Comparison of ENCODE assay signal across 8 cellular contexts in genomic region chrX:40266490-40267333, GRCh38.
DNase-seq lines count a peak whose midpoint lies in the region; ATAC-seq, FAIRE-seq and TF ChIP-seq lines count a peak whose summit lies in the region.

No MANE protein-coding gene starts in this region.

- H2AFZ ChIP-seq in HepG2 (ENCODE audit: low read length) = peak overlapping the region; percentile 42

- H3K79me2 ChIP-seq in HepG2 (ENCODE audit: insufficient read depth, low read length) = no peaks in the 10 kb centered on the region

- no peaks in the 10 kb centered on the region for H4K20me1 ChIP-seq in HepG2 (ENCODE audit: insufficient read depth, low read length)

- no peaks in the 10 kb centered on the region for H3K36me3 ChIP-seq in HepG2 (replicated peaks in 1 of 2; ENCODE audit: control insufficient read depth in 1 of 2, insufficient read depth in 2 of 2, low read length in 2 of 2)

- BruUV-seq in HepG2 (replicated peaks; lab: Mats Ljungman, UMichigan) = no TSS peak

- H3K9ac ChIP-seq in HepG2 (ENCODE audit: insufficient read depth, low read depth, low read length) = no peak overlapping the region

- CTCF ChIA-PET in HepG2 (lab: Yijun Ruan, JAX; ENCODE audit: low intra/inter-chr PET ratio, low total read pairs) = no interaction called here

- no peaks in the 10 kb centered on the region; a peak in 1 of 5 replicates for H3K27me3 ChIP-seq in HepG2 (ENCODE audit: control insufficient read depth in 1 of 2, insufficient read depth in 2 of 2, low read length in 2 of 2)

- H3K4me3 ChIP-seq in AG09309 (ENCODE audit: control insufficient read depth, low read depth, low read length) (peak overlapping the region; percentile 52), HepG2 (replicated peaks in 1 of 3; ENCODE audit: insufficient read depth in 1 of 3, low read depth in 2 of 3, low read length in 3 of 3) (peak overlapping the region; percentile 45 to 69 (median 60); a peak in 5 of 6 replicates)

- no peak overlapping the region for H3K27ac ChIP-seq in HepG2 (ENCODE audit: extremely low read length, insufficient read depth, low read length)

- ATAC-seq in HepG2 (peak; percentile 92), HG03521 (IDR thresholded peaks at IDR 0.05; ENCODE audit: unreplicated experiment) (no peak)

- no peak for TF ChIP-seq EP300 in HepG2 (IDR thresholded peaks at IDR 0.05; ENCODE audit: low read depth in 2 of 2, low read length in 2 of 2)
- no peak for TF ChIP-seq EP300 in HepG2 (CRISPR knock-in tag; IDR thresholded peaks at IDR 0.05; ENCODE audit: borderline replicate concordance)

- no peaks in the 10 kb centered on the region for H3K9me3 ChIP-seq in HepG2 (ENCODE audit: low read length)

- TF ChIP-seq POLR2A in HepG2 (IDR thresholded peaks at IDR 0.05; ENCODE audit: insufficient read depth in 1 of 2, low read depth in 2 of 2, low read length in 2 of 2) = no peak

- POLR2A ChIA-PET in HepG2 (lab: Yijun Ruan, JAX) = interaction anchor here (0.9 to 1.6 kb wide), 3 partner anchors 90 to 535 kb away, joined by 3 to 7 read pairs (median 3); no protein-coding TSS in a partner anchor

- no peak for DNase-seq in AG09309 (ENCODE audit: low read depth)
- DNase-seq in GM20000 (ENCODE audit: low spot score) = peak; percentile 42
- peak; percentile 31 for DNase-seq in NCI-H2196 treated with DMSO at 0.1 percent for 48 hours (lab: John Stamatoyannopoulos, UW; ENCODE audit: unreplicated experiment)
- peak; percentile 40 to 50 for DNase-seq in activated CD4-positive, alpha-beta T cell treated with anti-CD3 and anti-CD28 coated beads for 4 hours
- DNase-seq in dermis blood vessel endothelial cell = peak; percentile 75
- peak; percentile 23 for DNase-seq in HepG2 (ENCODE audit: low spot score)
- peak; percentile 56 for DNase-seq in stimulated activated CD4-positive, alpha-beta T cell treated with anti-CD3 and anti-CD28 coated beads, Interleukin-4, amount 100 ng/mL, for 1 hour

- TF ChIP-seq RAD21 in HepG2 (CRISPR knock-in tag; IDR thresholded peaks at IDR 0.05) = peak; percentile 93

- in situ Hi-C loops in HepG2 (cut with HindIII; ENCODE audit: extremely low pct_ligation_motif_present, low pct_unique_long_range_greater_than_20kb) = loop anchor here (10.0 to 25.0 kb wide), 2 partner anchors 182 to 329 kb away; no protein-coding TSS in a partner anchor

- TF ChIP-seq CTCF in AG09309 (IDR thresholded peaks at IDR 0.05; ENCODE audit: control insufficient read depth, insufficient read depth, low read depth, low read length, missing control alignments) = peak; percentile 85
- TF ChIP-seq CTCF in GM20000 (IDR thresholded peaks at IDR 0.05; ENCODE audit: extremely low read depth, missing control alignments) = peak; percentile 25
- TF ChIP-seq CTCF in HepG2 (CRISPR knock-in tag; IDR thresholded peaks at IDR 0.05) = peak; percentile 83

- H3K4me1 ChIP-seq in HepG2 (ENCODE audit: insufficient read depth, low read length) = peaks cover 29% of the 10 kb centered on the region

- intact Hi-C loops in HepG2 (cut with micrococcal nuclease; ENCODE audit: unreplicated experiment) = loop anchor here (2.0 to 5.0 kb wide), 4 partner anchors 94 to 450 kb away; no protein-coding TSS in a partner anchor

- WGBS in HepG2 (ENCODE audit: low lambda C conversion rate) = 0% methylated on average over 3 of the region's 42 CpGs

- peak overlapping the region; percentile 76 for H3K4me2 ChIP-seq in HepG2 (ENCODE audit: low read depth, low read length)

- no peak for FAIRE-seq in HepG2 (lab: Jason Lieb, UNC)

TF ChIP-seq in HepG2, 621 proteins besides CTCF, POLR2A, EP300 and RAD21 (continues in another document):
- no peak for TF ChIP-seq SOX6 (IDR thresholded peaks at IDR 0.05)
- peak; percentile 17; the same call in 1 of the 2 replicates for TF ChIP-seq SOX6 (CRISPR knock-in tag; IDR thresholded peaks at IDR 0.05)
- TF ChIP-seq TEAD3 (CRISPR knock-in tag; optimal IDR thresholded peaks at IDR 0.05; ENCODE audit: borderline replicate concordance) = peak; percentile 12
- peak; percentile 96 for TF ChIP-seq ZNF652 (CRISPR knock-in tag; IDR thresholded peaks at IDR 0.05; ENCODE audit: borderline replicate concordance, low read depth)
- TF ChIP-seq HOXA3 (CRISPR knock-in tag; IDR thresholded peaks at IDR 0.05) = peak; percentile 19; the same call in 1 of the 2 replicates
- TF ChIP-seq TBX2 (CRISPR knock-in tag; IDR thresholded peaks at IDR 0.05; ENCODE audit: borderline replicate concordance) = peak; percentile 24; the same call in 1 of the 2 replicates
- TF ChIP-seq DNMT1 (CRISPR knock-in tag; IDR thresholded peaks at IDR 0.05) = no peak
- peak; percentile 65; the same call in 1 of the 2 replicates for TF ChIP-seq GABPB1 (CRISPR knock-in tag; IDR thresholded peaks at IDR 0.05)
- peak; percentile 18; the same call in 1 of the 2 replicates for TF ChIP-seq HDAC1 (CRISPR knock-in tag; IDR thresholded peaks at IDR 0.05)
- peak; percentile 25; the same call in 1 of the 2 replicates for TF ChIP-seq ZSCAN20 (CRISPR knock-in tag; IDR thresholded peaks at IDR 0.05; ENCODE audit: borderline replicate concordance)
- TF ChIP-seq ZSCAN31 (CRISPR knock-in tag; IDR thresholded peaks at IDR 0.05; ENCODE audit: low read depth) = 0 out of 2 replicates have a peak, but pooled peaks have one; percentile 31
- TF ChIP-seq PHF21A (CRISPR knock-in tag; IDR thresholded peaks at IDR 0.05) = peak; percentile 36; the same call in 1 of the 2 replicates
- TF ChIP-seq PAXIP1 (CRISPR knock-in tag; conservative IDR thresholded peaks at IDR 0.05) = no peak
- no peak for TF ChIP-seq ZNF737 (CRISPR knock-in tag; IDR thresholded peaks at IDR 0.05; ENCODE audit: borderline replicate concordance)
- TF ChIP-seq CSRNP2 (CRISPR knock-in tag; conservative IDR thresholded peaks at IDR 0.05; ENCODE audit: low read depth) = no peak
- TF ChIP-seq IRF2 (CRISPR knock-in tag; IDR thresholded peaks at IDR 0.05) = 0 out of 2 replicates have a peak, but pooled peaks have one; percentile 34
- no peak for TF ChIP-seq MAZ (IDR thresholded peaks at IDR 0.05; ENCODE audit: borderline replicate concordance, low read depth, low read length)
- 0 out of 2 replicates have a peak, but pooled peaks have one; percentile 19 for TF ChIP-seq MAZ (CRISPR knock-in tag; IDR thresholded peaks at IDR 0.05; ENCODE audit: low read depth)
- TF ChIP-seq ZNF224 (CRISPR knock-in tag; IDR thresholded peaks at IDR 0.05) = no peak
- TF ChIP-seq BCL6 (CRISPR knock-in tag; IDR thresholded peaks at IDR 0.05) = 0 out of 2 replicates have a peak, but pooled peaks have one; percentile 15
- peak; percentile 86 for TF ChIP-seq TFAP4 (IDR thresholded peaks at IDR 0.05; ENCODE audit: borderline replicate concordance, low read depth)
- no peak for TF ChIP-seq FOXO1 (CRISPR knock-in tag; IDR thresholded peaks at IDR 0.05)

Comparison
In these comparisons a context has a peak if more than half of its experiments do, and no peak if none do; other contexts are left out.
1. CTCF ChIP-seq: peak in every context shown above with its lines; median percentile 85 in AG09309; 83 in HepG2; 25 in GM20000.